ENCODE assay signal across 29 cellular contexts in the genomic region with DNA sequence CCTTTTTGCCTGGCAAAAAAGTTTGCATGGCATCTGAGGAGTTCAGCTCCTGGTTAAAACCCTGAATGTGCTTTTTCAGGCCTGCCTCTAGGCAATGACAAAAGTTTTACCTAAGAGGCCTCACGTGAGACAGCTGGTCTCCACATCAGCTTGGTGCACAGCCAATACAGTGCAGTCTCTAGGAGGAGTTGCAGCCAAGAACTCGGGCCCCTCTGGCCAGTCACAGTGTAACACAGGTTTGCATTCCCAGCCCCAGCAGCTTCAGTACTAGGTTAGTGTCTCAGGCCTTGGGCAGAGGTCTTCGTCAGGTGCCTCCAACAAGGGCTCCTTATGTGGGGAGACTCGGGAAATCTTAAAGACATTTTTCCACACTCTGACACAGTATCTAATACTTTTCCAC.
"Had no signal": no experiment of that assay in that cellular context is flagged by ENCODE, and none has a peak within 500 bp of the region (broad histone marks: within the 10 kb centered on the region; RNA-seq: fewer than 3 reads in every experiment).

No MANE protein-coding gene starts in this region.

- H3K4me1 ChIP-seq: adrenal gland, ascending aorta, vagina had no signal

- H3K9me3 ChIP-seq: adrenal gland, ascending aorta, esophagus muscularis mucosa, ovary, thoracic aorta, vagina had no signal

- FAIRE-seq: frontal cortex had no signal

- H3K4me1 Mint-ChIP-seq: activated naive CD8-positive, alpha-beta T cell treated with anti-CD3 and anti-CD28 coated beads for 36 hours; nephron progenitor cell had no signal

- H3K4me3 Mint-ChIP-seq: activated naive CD4-positive, alpha-beta T cell treated with anti-CD3 and anti-CD28 coated beads for 36 hours; activated naive CD8-positive, alpha-beta T cell treated with anti-CD3 and anti-CD28 coated beads for 36 hours; activated T-helper 1 cell treated with anti-CD3 and anti-CD28 coated beads, Interleukin-12 subunit alpha, Interleukin-12 subunit beta, Interleukin-2, Interleukin-4 antibody, amounts not matched to agents 30 ng/mL and 10 ng/mL and 1 ng/mL, durations not matched to agents 14 hours and 24 hours and 36 hours; nephron progenitor cell; stimulated activated naive CD8-positive, alpha-beta T cell treated with anti-CD3 and anti-CD28 coated beads, Interleukin-15, Interleukin-2, amounts not matched to agents 100 ng/mL and 50 ng/mL, for 24 hours had no signal

- H3K27me3 ChIP-seq: adrenal gland, ascending aorta, brain microvascular endothelial cell, esophagus muscularis mucosa, ovary, vagina had no signal

- H3K36me3 Mint-ChIP-seq: activated naive CD8-positive, alpha-beta T cell treated with anti-CD3 and anti-CD28 coated beads for 36 hours had no signal

- DNase-seq: activated CD4-positive, alpha-beta T cell treated with anti-CD3 and anti-CD28 coated beads for 48 hours; activated CD4-positive, alpha-beta T cell treated with anti-CD3 and anti-CD28 coated beads, Interleukin-2, amount 50 U/mL, for 48 hours; activated CD8-positive, alpha-beta memory T cell treated with anti-CD3 and anti-CD28 coated beads for 24 hours; activated effector memory CD4-positive, alpha-beta T cell treated with anti-CD3 and anti-CD28 coated beads, Interleukin-2, amount 50 U/mL, for 16 hours; activated naive CD4-positive, alpha-beta T cell treated with anti-CD3 and anti-CD28 coated beads for 36 hours; activated naive CD8-positive, alpha-beta T cell treated with anti-CD3 and anti-CD28 coated beads for 36 hours; adrenal gland; brain microvascular endothelial cell; caudate nucleus; glutamatergic neuron; hippocampal formation; nephron progenitor cell; ovary; stimulated activated CD4-positive, alpha-beta T cell treated with anti-CD3 and anti-CD28 coated beads, Interleukin-12 subunit alpha, Interleukin-12 subunit beta, amount 100 ng/mL, for 4 hours; stimulated activated CD4-positive, alpha-beta T cell treated with anti-CD3 and anti-CD28 coated beads, Interleukin-4, amount 100 ng/mL, for 1 hour; trophoblast cell had no signal

- H3K4me3 ChIP-seq: adrenal gland, ascending aorta, esophagus muscularis mucosa, ovary, skin epidermis, thoracic aorta, vagina had no signal

- H3K27ac ChIP-seq: adrenal gland, ascending aorta, brain microvascular endothelial cell, esophagus muscularis mucosa, ovary, skin epidermis, thoracic aorta, vagina, VCaP had no signal

- ATAC-seq: activated CD4-positive, CD25-positive, alpha-beta regulatory T cell treated with anti-CD3 and anti-CD28 coated beads, Interleukin-2, amount 50 U/mL, for 24 hours; left lobe of liver; sciatic nerve had no signal

- H3K27ac Mint-ChIP-seq: activated naive CD4-positive, alpha-beta T cell treated with anti-CD3 and anti-CD28 coated beads for 36 hours; activated naive CD8-positive, alpha-beta T cell treated with anti-CD3 and anti-CD28 coated beads for 36 hours; activated T-helper 1 cell treated with anti-CD3 and anti-CD28 coated beads, Interleukin-12 subunit alpha, Interleukin-12 subunit beta, Interleukin-2, Interleukin-4 antibody, amounts not matched to agents 30 ng/mL and 10 ng/mL and 1 ng/mL, durations not matched to agents 14 hours and 24 hours and 36 hours; nephron progenitor cell; progenitor cell of endocrine pancreas; stimulated activated naive CD8-positive, alpha-beta T cell treated with anti-CD3 and anti-CD28 coated beads, Interleukin-15, Interleukin-2, amounts not matched to agents 100 ng/mL and 50 ng/mL, for 24 hours had no signal

- H3K36me3 ChIP-seq: adrenal gland, ascending aorta, brain microvascular endothelial cell, esophagus muscularis mucosa, ovary, thoracic aorta, vagina had no signal

- H3K9me3 Mint-ChIP-seq: activated naive CD4-positive, alpha-beta T cell treated with anti-CD3 and anti-CD28 coated beads for 36 hours; activated T-helper 1 cell treated with anti-CD3 and anti-CD28 coated beads, Interleukin-12 subunit alpha, Interleukin-12 subunit beta, Interleukin-2, Interleukin-4 antibody, amounts not matched to agents 30 ng/mL and 10 ng/mL and 1 ng/mL, durations not matched to agents 14 hours and 24 hours and 36 hours; nephron progenitor cell; stimulated activated naive CD8-positive, alpha-beta T cell treated with anti-CD3 and anti-CD28 coated beads, Interleukin-15, Interleukin-2, amounts not matched to agents 100 ng/mL and 50 ng/mL, for 24 hours had no signal
